6 cellular contexts compared by ENCODE assay signal in the genomic region with DNA sequence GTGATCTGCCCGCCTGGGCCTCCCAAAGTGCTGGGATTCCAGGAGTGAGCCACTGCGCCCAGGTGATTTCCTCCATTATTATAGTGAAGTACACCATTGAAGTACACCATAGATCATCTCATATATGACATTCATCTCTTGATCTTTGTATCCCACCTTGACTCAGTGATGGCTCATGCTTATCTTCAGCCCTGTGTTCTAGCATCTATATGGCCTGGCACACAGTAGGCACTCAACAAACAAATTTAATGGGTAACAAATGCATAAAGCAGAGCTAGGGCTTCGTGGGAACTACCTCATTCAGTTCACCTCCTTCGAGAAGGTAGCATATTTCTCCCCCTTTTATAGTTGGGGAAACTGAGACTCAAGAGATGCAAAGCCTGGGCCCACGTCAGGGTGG. TPM values are rescaled to one million over a fixed set of nuclear protein-coding genes. Genes with fewer than 3 reads are reported as not detected.
DNase-seq lines count a peak whose midpoint lies in the region; ATAC-seq and TF ChIP-seq lines count a peak whose summit lies in the region.

No MANE protein-coding gene starts in this region.

- peak overlapping the region; percentile 62 for H3K4me3 ChIP-seq in Jurkat, Clone E6-1 (ENCODE audit: low read length)
- H3K4me3 ChIP-seq in choroid plexus epithelial cell (ENCODE audit: low read depth, low read length) (peak overlapping the region; percentile 78), sigmoid colon (peak overlapping the region in 3 of 4 donors; percentile 77 to 99 (median 91))

- DNase-seq in Jurkat, Clone E6-1 (ENCODE audit: low read depth, low spot score), result no peak
- DNase-seq in choroid plexus epithelial cell (ENCODE audit: low read depth) (no peak), sigmoid colon (no peak), NCI-H2171 treated with DMSO at 0.1 percent for 48 hours (lab: John Stamatoyannopoulos, UW) (no peak)

- ATAC-seq in GM18502 (IDR thresholded peaks at IDR 0.05; ENCODE audit: poor library complexity, unreplicated experiment) (no peak), GM19035 (IDR thresholded peaks at IDR 0.05; ENCODE audit: unreplicated experiment) (no peak)

- no peaks in the 10 kb centered on the region for H3K27me3 ChIP-seq in sigmoid colon

- no peak for TF ChIP-seq POLR2A in sigmoid colon (IDR thresholded peaks at IDR 0.05)

- intact Hi-C loops in sigmoid colon (cut with DNase I), result loop anchor here (5.0 kb wide), 2 partner anchors 118 to 183 kb away; a partner anchor contains a TSS

- TF ChIP-seq CTCF in choroid plexus epithelial cell (conservative IDR thresholded peaks at IDR 0.05; ENCODE audit: low read depth, low read length) (no peak), sigmoid colon (IDR thresholded peaks at IDR 0.05) (no peak)

- H3K9me3 ChIP-seq in sigmoid colon, result no peaks in the 10 kb centered on the region

- H3K4me1 ChIP-seq in sigmoid colon, result peaks cover 0 to 41% (median 37%) of the 10 kb centered on the region in 4 donors

- peaks cover 6 to 18% (median 7%) of the 10 kb centered on the region in 4 donors for H3K36me3 ChIP-seq in sigmoid colon

- no peak for TF ChIP-seq EP300 in sigmoid colon (IDR thresholded peaks at IDR 0.05)

- 70 to 77% methylated on average over 5 of the region's 5 CpGs for WGBS in sigmoid colon, 2 donors

- peak overlapping the region in 1 of 4 donors; percentile 95 for H3K27ac ChIP-seq in sigmoid colon

RNA-seq across cellular contexts. Expression of a gene that starts 1.0 kb away (rescaled TPM):
- polyA plus RNA-seq in Jurkat, Clone E6-1 (2012; ENCODE audit: insufficient read depth, insufficient read length), result 21.7 TPM
- total RNA-seq in sigmoid colon, result 10 to 100 TPM; 21.0 to 27.0 (median 23.2) TPM
- polyA plus RNA-seq in sigmoid colon, result 10 to 100 TPM in 1 of 3 donors, 1 to 10 TPM in 2; 6.9 to 16.2 (median 9.0) TPM

RNA-seq across cellular contexts. Expression of a gene that starts 1.0 kb away (rescaled TPM):
- polyA plus RNA-seq in Jurkat, Clone E6-1 (2012; ENCODE audit: insufficient read depth, insufficient read length), result 2.6 TPM
- total RNA-seq in sigmoid colon, result 10 to 100 TPM in 3 of 4 donors, 1 to 10 TPM in 1; 8.6 to 26.1 (median 21.9) TPM
- 1 to 10 TPM in 2 of 3 donors, under 1 TPM in 1; 0.46 to 5.0 (median 1.8) TPM for polyA plus RNA-seq in sigmoid colon

RNA-seq across cellular contexts. Expression of a gene that starts 4.8 kb away (rescaled TPM):
- 17.1 TPM for polyA plus RNA-seq in Jurkat, Clone E6-1 (2012; ENCODE audit: insufficient read depth, insufficient read length)
- total RNA-seq in sigmoid colon, result 10 to 100 TPM; 12.8 to 16.6 (median 14.0) TPM
- 1 to 10 TPM; 4.2 to 8.3 (median 4.4) TPM for polyA plus RNA-seq in sigmoid colon

RNA-seq across cellular contexts. Expression of a gene that starts 5.5 kb away (rescaled TPM):
- polyA plus RNA-seq in Jurkat, Clone E6-1 (2012; ENCODE audit: insufficient read depth, insufficient read length), result 76.5 TPM
- total RNA-seq in sigmoid colon, result 10 to 100 TPM; 13.9 to 20.6 (median 18.7) TPM
- polyA plus RNA-seq in sigmoid colon, result 10 to 100 TPM in 1 of 3 donors, 1 to 10 TPM in 2; 7.4 to 19.3 (median 9.6) TPM

RNA-seq across cellular contexts. Expression of a gene that starts 20.7 kb away (rescaled TPM):
- 165 TPM for polyA plus RNA-seq in Jurkat, Clone E6-1 (2012; ENCODE audit: insufficient read depth, insufficient read length)
- 1 to 10 TPM in 1 of 4 donors, under 1 TPM in 3; 0.36 to 1.5 (median 0.75) TPM for total RNA-seq in sigmoid colon
- 10 to 100 TPM in 1 of 3 donors, under 1 TPM in 1, not detected in 1; 0.23 to 20.7 TPM for polyA plus RNA-seq in sigmoid colon
